In the genomic region with DNA sequence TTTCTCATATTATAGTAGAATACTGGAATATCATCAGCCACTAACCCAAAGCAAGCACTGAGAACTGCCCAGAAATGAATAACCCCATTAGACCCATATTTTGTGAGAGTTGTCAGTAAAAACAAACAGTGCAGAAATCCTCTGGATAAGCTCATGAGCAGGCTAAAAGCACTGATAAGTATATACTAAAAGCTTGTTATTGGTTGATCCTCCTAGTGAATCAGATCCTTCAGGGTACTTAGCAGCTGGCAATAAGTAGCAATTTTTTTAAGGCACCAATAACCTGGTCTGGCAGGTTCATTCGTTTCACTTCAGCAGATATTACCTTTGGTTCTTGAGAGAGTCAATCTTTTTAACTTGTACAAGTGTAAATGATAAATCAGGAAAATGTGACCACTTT, we compare ENCODE assay signal across 1 cellular context.
TF ChIP-seq lines count a peak whose summit lies in the region.

No MANE protein-coding gene starts in this region.

TF ChIP-seq in SK-N-SH, 30 proteins besides CTCF, POLR2A, EP300 and RAD21:
- no peak for TF ChIP-seq FOSL2 (IDR thresholded peaks at IDR 0.05; ENCODE audit: borderline replicate concordance, low read depth)
- TF ChIP-seq, protein P1, sequence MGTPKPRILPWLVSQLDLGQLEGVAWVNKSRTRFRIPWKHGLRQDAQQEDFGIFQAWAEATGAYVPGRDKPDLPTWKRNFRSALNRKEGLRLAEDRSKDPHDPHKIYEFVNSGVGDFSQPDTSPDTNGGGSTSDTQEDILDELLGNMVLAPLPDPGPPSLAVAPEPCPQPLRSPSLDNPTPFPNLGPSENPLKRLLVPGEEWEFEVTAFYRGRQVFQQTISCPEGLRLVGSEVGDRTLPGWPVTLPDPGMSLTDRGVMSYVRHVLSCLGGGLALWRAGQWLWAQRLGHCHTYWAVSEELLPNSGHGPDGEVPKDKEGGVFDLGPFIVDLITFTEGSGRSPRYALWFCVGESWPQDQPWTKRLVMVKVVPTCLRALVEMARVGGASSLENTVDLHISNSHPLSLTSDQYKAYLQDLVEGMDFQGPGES (IDR thresholded peaks at IDR 0.05; ENCODE audit: low read depth, low read length) = no peak
- TF ChIP-seq, protein P2, sequence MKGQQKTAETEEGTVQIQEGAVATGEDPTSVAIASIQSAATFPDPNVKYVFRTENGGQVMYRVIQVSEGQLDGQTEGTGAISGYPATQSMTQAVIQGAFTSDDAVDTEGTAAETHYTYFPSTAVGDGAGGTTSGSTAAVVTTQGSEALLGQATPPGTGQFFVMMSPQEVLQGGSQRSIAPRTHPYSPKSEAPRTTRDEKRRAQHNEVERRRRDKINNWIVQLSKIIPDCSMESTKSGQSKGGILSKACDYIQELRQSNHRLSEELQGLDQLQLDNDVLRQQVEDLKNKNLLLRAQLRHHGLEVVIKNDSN (IDR thresholded peaks at IDR 0.05; ENCODE audit: borderline replicate concordance, low read depth) = no peak
- TF ChIP-seq GATA2 (CRISPR knock-in tag; IDR thresholded peaks at IDR 0.05) = no peak
- no peak for TF ChIP-seq SIN3A (IDR thresholded peaks at IDR 0.05; ENCODE audit: borderline replicate concordance, low read depth, low read length)
- no peak for TF ChIP-seq TAF1 (IDR thresholded peaks at IDR 0.05; ENCODE audit: borderline replicate concordance, low read depth, low read length)
- TF ChIP-seq YY1 (IDR thresholded peaks at IDR 0.05; ENCODE audit: low read depth) = no peak
- no peak for TF ChIP-seq NFIC (IDR thresholded peaks at IDR 0.05; ENCODE audit: borderline replicate concordance)
- TF ChIP-seq RCOR1 (IDR thresholded peaks at IDR 0.05; ENCODE audit: low read length) = no peak
- no peak for TF ChIP-seq ELF1 (IDR thresholded peaks at IDR 0.05)
- TF ChIP-seq RFX5 (IDR thresholded peaks at IDR 0.05; ENCODE audit: low read length) = no peak
- no peak for TF ChIP-seq EZH2phosphoT487 (IDR thresholded peaks at IDR 0.05; ENCODE audit: borderline replicate concordance, low read depth)
- TF ChIP-seq MEF2A (IDR thresholded peaks at IDR 0.05; ENCODE audit: borderline replicate concordance, low read depth) = no peak
- TF ChIP-seq, protein P3, sequence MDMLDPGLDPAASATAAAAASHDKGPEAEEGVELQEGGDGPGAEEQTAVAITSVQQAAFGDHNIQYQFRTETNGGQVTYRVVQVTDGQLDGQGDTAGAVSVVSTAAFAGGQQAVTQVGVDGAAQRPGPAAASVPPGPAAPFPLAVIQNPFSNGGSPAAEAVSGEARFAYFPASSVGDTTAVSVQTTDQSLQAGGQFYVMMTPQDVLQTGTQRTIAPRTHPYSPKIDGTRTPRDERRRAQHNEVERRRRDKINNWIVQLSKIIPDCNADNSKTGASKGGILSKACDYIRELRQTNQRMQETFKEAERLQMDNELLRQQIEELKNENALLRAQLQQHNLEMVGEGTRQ (IDR thresholded peaks at IDR 0.05; ENCODE audit: borderline replicate concordance, low read depth, low read length) = no peak
- no peak for TF ChIP-seq JUND (IDR thresholded peaks at IDR 0.05)
